ENCODE assay signal across 1 cellular context in genomic region chr1:192159034-192159433, GRCh38.
TF ChIP-seq lines count a peak whose summit lies in the region.

No MANE protein-coding gene starts in this region.

TF ChIP-seq in IMR-90, 13 proteins besides CTCF, POLR2A, EP300 and RAD21 (continued from another document):
- TF ChIP-seq, protein P1, sequence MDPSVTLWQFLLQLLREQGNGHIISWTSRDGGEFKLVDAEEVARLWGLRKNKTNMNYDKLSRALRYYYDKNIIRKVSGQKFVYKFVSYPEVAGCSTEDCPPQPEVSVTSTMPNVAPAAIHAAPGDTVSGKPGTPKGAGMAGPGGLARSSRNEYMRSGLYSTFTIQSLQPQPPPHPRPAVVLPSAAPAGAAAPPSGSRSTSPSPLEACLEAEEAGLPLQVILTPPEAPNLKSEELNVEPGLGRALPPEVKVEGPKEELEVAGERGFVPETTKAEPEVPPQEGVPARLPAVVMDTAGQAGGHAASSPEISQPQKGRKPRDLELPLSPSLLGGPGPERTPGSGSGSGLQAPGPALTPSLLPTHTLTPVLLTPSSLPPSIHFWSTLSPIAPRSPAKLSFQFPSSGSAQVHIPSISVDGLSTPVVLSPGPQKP (IDR thresholded peaks at IDR 0.05; ENCODE audit: borderline replicate concordance, low read depth, low read length): no peak
- TF ChIP-seq MXI1 (IDR thresholded peaks at IDR 0.05; ENCODE audit: borderline replicate concordance, low read depth, low read length): no peak
- no peak for TF ChIP-seq SMC3 (IDR thresholded peaks at IDR 0.05; ENCODE audit: low read depth, low read length)
- no peak for TF ChIP-seq CEBPB (IDR thresholded peaks at IDR 0.05; ENCODE audit: low read depth, low read length)
- no peak for TF ChIP-seq BHLHE40 (IDR thresholded peaks at IDR 0.05; ENCODE audit: low read depth, low read length)
- no peak for TF ChIP-seq RCOR1 (IDR thresholded peaks at IDR 0.05; ENCODE audit: insufficient replicate concordance, low read length)
- no peak for TF ChIP-seq RFX5 (IDR thresholded peaks at IDR 0.05; ENCODE audit: low read depth, low read length)
